Comparison of ENCODE assay signal across 20 cellular contexts in genomic region chr20:46831633-46832011, GRCh38.
A peak's percentile ranks its signal among the peaks of the same experiment; 100 is the strongest.
DNase-seq lines count a peak whose midpoint lies in the region; ATAC-seq and TF ChIP-seq lines count a peak whose summit lies in the region.
"Had no signal": no experiment of that assay in that cellular context is flagged by ENCODE, and none has a peak within 500 bp of the region (broad histone marks: within the 10 kb centered on the region; RNA-seq: fewer than 3 reads in every experiment).

No MANE protein-coding gene starts in this region.

- H4K20me1 ChIP-seq in GM23248 (ENCODE audit: insufficient read depth) = no peaks in the 10 kb centered on the region
- no peaks in the 10 kb centered on the region for H4K20me1 ChIP-seq in OCI-LY3 (ENCODE audit: insufficient read depth, low read length)
- no peaks in the 10 kb centered on the region for H4K20me1 ChIP-seq in osteoblast (ENCODE audit: insufficient read depth, low read length)

- peaks cover 11% of the 10 kb centered on the region for H3K4me1 ChIP-seq in GM23248 (ENCODE audit: insufficient read depth)
- H3K4me1 ChIP-seq in OCI-LY3 (ENCODE audit: low read length) = peaks cover 63% of the 10 kb centered on the region
- H3K4me1 ChIP-seq in osteoblast (ENCODE audit: insufficient read depth, low read length) = peaks cover 32% of the 10 kb centered on the region

- no peak overlapping the region for H3K27ac Mint-ChIP-seq in activated CD4-positive, alpha-beta T cell treated with anti-CD3 and anti-CD28 coated beads for 36 hours
- H3K27ac Mint-ChIP-seq: CD4-positive, alpha-beta memory T cell; GM23338; HFFc6; IgD-negative memory B cell had no signal

- H2AFZ ChIP-seq in GM23248 (no peak overlapping the region), OCI-LY3 (ENCODE audit: low read depth, low read length) (peak overlapping the region; percentile 8; the same call in 1 of the 2 replicates), osteoblast (ENCODE audit: low read length) (no peak overlapping the region)
- H2AFZ ChIP-seq: GM23338 had no signal

- intact Hi-C loops in activated CD4-positive, alpha-beta T cell treated with anti-CD3 and anti-CD28 coated beads for 36 hours (cut with DNase I, micrococcal nuclease) = no loop called here

- DNase-seq in activated CD4-positive, alpha-beta T cell treated with anti-CD3 and anti-CD28 coated beads for 36 hours = no peak
- no peak for DNase-seq in activated CD4-positive, alpha-beta T cell treated with anti-CD3 and anti-CD28 coated beads, Interleukin-2, amount 50 U/mL, for 1 hour
- peak; percentile 15 for DNase-seq in GM23248
- peak; percentile 21 for DNase-seq in osteoblast (ENCODE audit: insufficient read length, low spot score, missing footprints)
- DNase-seq in stimulated activated CD4-positive, alpha-beta T cell treated with anti-CD3 and anti-CD28 coated beads, Interleukin-4, amount 100 ng/mL, for 4 hours = no peak
- DNase-seq: AML-193; CD4-positive, alpha-beta memory T cell; DMS153; DMS79; GF-D8; HCEC 1CT; HFFc6; KBM-7 had no signal

- CTCF ChIA-PET in activated CD4-positive, alpha-beta T cell treated with anti-CD3 and anti-CD28 coated beads for 36 hours (lab: Charles Lee) = no interaction called here

- H3K4me1 Mint-ChIP-seq in activated CD4-positive, alpha-beta T cell treated with anti-CD3 and anti-CD28 coated beads for 36 hours = peaks cover 7% of the 10 kb centered on the region
- H3K4me1 Mint-ChIP-seq: CD4-positive, alpha-beta memory T cell; IgD-negative memory B cell had no signal

- H3K4me3 Mint-ChIP-seq in activated CD4-positive, alpha-beta T cell treated with anti-CD3 and anti-CD28 coated beads for 36 hours = no peak overlapping the region
- H3K4me3 Mint-ChIP-seq: CD4-positive, alpha-beta memory T cell; GM23338; HFFc6; IgD-negative memory B cell had no signal

- H3K27ac ChIP-seq in GM23248 (no peak overlapping the region), OCI-LY3 (ENCODE audit: low read length) (peak overlapping the region; percentile 74), osteoblast (ENCODE audit: low read depth, low read length) (no peak overlapping the region)
- H3K27ac ChIP-seq: 22Rv1, A549 had no signal

- H3K4me3 ChIP-seq in GM23248 (no peak overlapping the region), OCI-LY3 (ENCODE audit: low read length) (peak overlapping the region; percentile 18; the same call in 1 of the 2 replicates), osteoblast (ENCODE audit: insufficient read depth, low read length) (no peak overlapping the region)
- H3K4me3 ChIP-seq: A549, GM23338 had no signal

- POLR2A ChIA-PET in activated CD4-positive, alpha-beta T cell treated with anti-CD3 and anti-CD28 coated beads for 36 hours (lab: Charles Lee) = no interaction called here

- H3F3A ChIP-seq in GM23248 (ENCODE audit: insufficient read depth) = no peaks in the 10 kb centered on the region

- H3K27me3 ChIP-seq in GM23248 (replicated peaks; ENCODE audit: insufficient read depth) = no peaks in the 10 kb centered on the region
- H3K27me3 ChIP-seq in OCI-LY3 (ENCODE audit: low read depth, low read length) = no peaks in the 10 kb centered on the region
- H3K27me3 ChIP-seq in osteoblast (ENCODE audit: insufficient read depth, low read length) = no peaks in the 10 kb centered on the region

- H3K9ac ChIP-seq in GM23248 (no peak overlapping the region), OCI-LY3 (ENCODE audit: low read length) (peak overlapping the region; percentile 9; the same call in 1 of the 2 replicates)

- no peaks in the 10 kb centered on the region for H3K9me3 Mint-ChIP-seq in activated CD4-positive, alpha-beta T cell treated with anti-CD3 and anti-CD28 coated beads for 36 hours (ENCODE audit: low read depth)
- H3K9me3 Mint-ChIP-seq: GM23338, HFFc6 had no signal

- H3K79me2 ChIP-seq in GM23248 (ENCODE audit: insufficient read depth) (no peaks in the 10 kb centered on the region), OCI-LY3 (ENCODE audit: low read length) (no peaks in the 10 kb centered on the region), osteoblast (ENCODE audit: insufficient read depth, low read length) (no peaks in the 10 kb centered on the region)

- no peaks in the 10 kb centered on the region for H3K36me3 ChIP-seq in GM23248 (ENCODE audit: low read depth)
- peaks cover 11% of the 10 kb centered on the region for H3K36me3 ChIP-seq in OCI-LY3 (replicated peaks; ENCODE audit: low read depth, low read length)
- no peaks in the 10 kb centered on the region for H3K36me3 ChIP-seq in osteoblast (ENCODE audit: insufficient read depth, low read length)

- H3K36me3 Mint-ChIP-seq in activated CD4-positive, alpha-beta T cell treated with anti-CD3 and anti-CD28 coated beads for 36 hours (ENCODE audit: low read depth) = no peaks in the 10 kb centered on the region
- H3K36me3 Mint-ChIP-seq: CD4-positive, alpha-beta memory T cell; IgD-negative memory B cell had no signal

- H3K4me2 ChIP-seq in GM23248 (ENCODE audit: unreplicated experiment) (no peak overlapping the region), OCI-LY3 (ENCODE audit: low read length) (peak overlapping the region; percentile 45), osteoblast (ENCODE audit: insufficient read depth, low read length) (no peak overlapping the region)
- H3K4me2 ChIP-seq: A549, GM23338 had no signal

- in situ Hi-C loops in GM23248 (cut with MboI) = no loop called here

- WGBS in GM23248 (ENCODE audit: low coverage in 1 of 2, low lambda C conversion rate in 2 of 2, missing lambda C conversion rate in 2 of 2), 2 experiments = 84 to 86% methylated on average over 2 of the region's 2 CpGs

- no peaks in the 10 kb centered on the region for H3K9me2 ChIP-seq in GM23248 (ENCODE audit: insufficient read depth)

- H3K9me3 ChIP-seq in GM23248 (ENCODE audit: low read depth) (no peaks in the 10 kb centered on the region), OCI-LY3 (ENCODE audit: insufficient read depth, low read length) (no peaks in the 10 kb centered on the region), osteoblast (ENCODE audit: low read depth, low read length) (peaks cover 4% of the 10 kb centered on the region)
- H3K9me3 ChIP-seq: A549 had no signal

- peak; percentile 42 for ATAC-seq in activated CD4-positive, alpha-beta T cell treated with anti-CD3 and anti-CD28 coated beads for 36 hours
- ATAC-seq in GM19467 (IDR thresholded peaks at IDR 0.05; ENCODE audit: unreplicated experiment) (no peak), HG03520 (IDR thresholded peaks at IDR 0.05; ENCODE audit: unreplicated experiment) (no peak)
- ATAC-seq: A549, GM23338 had no signal

- TF ChIP-seq CTCF in OCI-LY3 (IDR thresholded peaks at IDR 0.05; ENCODE audit: low read depth, low read length) = no peak
- no peak for TF ChIP-seq CTCF in osteoblast (IDR thresholded peaks at IDR 0.05; ENCODE audit: extremely low read depth, low read depth, low read length)

- peaks cover 18% of the 10 kb centered on the region for H3K27me3 Mint-ChIP-seq in activated CD4-positive, alpha-beta T cell treated with anti-CD3 and anti-CD28 coated beads for 36 hours

Comparison
In these comparisons a context has a peak if more than half of its experiments do, and no peak if none do; other contexts are left out.
1. DNase-seq: peak in GM23248 (single experiment) and osteoblast (single experiment); none in activated CD4-positive, alpha-beta T cell treated with anti-CD3 and anti-CD28 coated beads for 36 hours (single experiment), activated CD4-positive, alpha-beta T cell treated with anti-CD3 and anti-CD28 coated beads, Interleukin-2, amount 50 U/mL, for 1 hour (single experiment) and stimulated activated CD4-positive, alpha-beta T cell treated with anti-CD3 and anti-CD28 coated beads, Interleukin-4, amount 100 ng/mL, for 4 hours (0 of 2).